ENCODE assay signal across 9 cellular contexts in the genomic region with DNA sequence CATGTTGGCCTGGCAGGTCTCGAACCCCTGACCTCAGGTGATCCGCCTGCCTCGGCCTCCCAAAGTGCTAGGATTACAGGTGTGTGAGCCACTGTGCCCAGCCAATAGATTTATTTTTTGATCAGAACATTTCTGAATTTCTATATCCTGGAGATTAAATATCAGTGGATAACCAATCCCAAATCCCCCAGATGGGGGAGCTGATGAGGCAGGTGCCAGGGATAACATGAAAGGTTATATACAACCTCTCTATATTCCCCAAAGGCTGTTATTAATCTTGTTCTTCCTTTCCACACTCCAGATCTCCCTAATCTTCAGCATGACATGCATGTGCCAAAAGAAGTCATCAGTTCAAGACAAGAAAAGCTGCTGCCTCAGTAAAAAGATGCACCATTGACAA.
DNase-seq lines count a peak whose midpoint lies in the region; ATAC-seq and TF ChIP-seq lines count a peak whose summit lies in the region.
"Had no signal": no experiment of that assay in that cellular context is flagged by ENCODE, and none has a peak within 500 bp of the region (broad histone marks: within the 10 kb centered on the region; RNA-seq: fewer than 3 reads in every experiment).

No MANE protein-coding gene starts in this region.

- H3K4ac ChIP-seq in mesenchymal stem cell (ENCODE audit: low read depth in 1 of 2, low read length in 2 of 2) = no peak overlapping the region

- no peak overlapping the region for H3K14ac ChIP-seq in mesenchymal stem cell (ENCODE audit: low read length in 2 of 2)

- H3K18ac ChIP-seq in mesenchymal stem cell (ENCODE audit: low read depth in 1 of 2, low read length in 2 of 2) = no peak overlapping the region

- H3K9me3 ChIP-seq in fibroblast of lung (ENCODE audit: control insufficient read depth, insufficient read depth, low read depth, low read length) (no peaks in the 10 kb centered on the region), mesenchymal stem cell (ENCODE audit: control insufficient read depth, low read length) (no peaks in the 10 kb centered on the region)

- H3K4me3 Mint-ChIP-seq in activated T-cell treated with anti-CD3 and anti-CD28 coated beads, Interleukin-2, amount 50 U/mL, for 4 hours = no peak overlapping the region

- no peak overlapping the region for H4K91ac ChIP-seq in mesenchymal stem cell (ENCODE audit: low read length)

- peaks cover 18% of the 10 kb centered on the region for H3K79me1 ChIP-seq in mesenchymal stem cell (replicated peaks; ENCODE audit: low read length, poor library complexity, severe bottlenecking)

- no peak overlapping the region for H2AK5ac ChIP-seq in mesenchymal stem cell (ENCODE audit: low read length, severe bottlenecking)

- no peak for ATAC-seq in HG03457 (IDR thresholded peaks at IDR 0.05; ENCODE audit: unreplicated experiment)
- no peak for ATAC-seq in activated T-cell treated with anti-CD3 and anti-CD28 coated beads, Interleukin-2, amount 50 U/mL, for 4 hours

- H3K27me3 ChIP-seq in GM06990 (replicated peaks; ENCODE audit: control insufficient read depth, insufficient read depth, low read length) (no peaks in the 10 kb centered on the region), fibroblast of lung (ENCODE audit: control insufficient read depth, insufficient read depth, low read length) (no peaks in the 10 kb centered on the region), mesenchymal stem cell (ENCODE audit: control insufficient read depth in 1 of 2, insufficient read depth in 1 of 2, low read length in 2 of 2) (no peaks in the 10 kb centered on the region)

- TF ChIP-seq CTCF in GM06990 (IDR thresholded peaks at IDR 0.05; ENCODE audit: insufficient read depth, low read length, poor library complexity, severe bottlenecking) = peak; percentile 56
- TF ChIP-seq CTCF in fibroblast of lung (conservative IDR thresholded peaks at IDR 0.05 in 1 of 2, IDR thresholded peaks at IDR 0.05 in 1 of 2; ENCODE audit: low read depth in 1 of 2, low read length in 2 of 2) = peak; percentile 38 to 66

- H4K8ac ChIP-seq in mesenchymal stem cell (ENCODE audit: low read length) = no peak overlapping the region

- no peak overlapping the region for H3K4me2 ChIP-seq in fibroblast of lung (ENCODE audit: extremely low read depth, insufficient read depth, low read length)
- no peak overlapping the region for H3K4me2 ChIP-seq in mesenchymal stem cell (ENCODE audit: low read length, poor library complexity, severe bottlenecking)

- H3K4me1 Mint-ChIP-seq in activated T-cell treated with anti-CD3 and anti-CD28 coated beads, Interleukin-2, amount 50 U/mL, for 4 hours (ENCODE audit: low read depth) = no peaks in the 10 kb centered on the region

- H3K79me2 ChIP-seq in fibroblast of lung (ENCODE audit: control insufficient read depth, insufficient read depth, low read length) = no peaks in the 10 kb centered on the region

- DNase-seq in A172 (ENCODE audit: low spot score) = peak; percentile 15
- DNase-seq in GM06990 (ENCODE audit: extremely low read depth, insufficient read length) = no peak
- DNase-seq in OCI-M1 (lab: John Stamatoyannopoulos, UW) = peak; percentile 30
- peak in 1 of 2 donors; percentile 42 for DNase-seq in fibroblast of lung (ENCODE audit: low read depth in 2 of 2)
- no peak for DNase-seq in T-helper 2 cell
- no peak for DNase-seq in mesenchymal stem cell
- no peak for DNase-seq in activated T-cell treated with anti-CD3 and anti-CD28 coated beads, Interleukin-2, amount 50 U/mL, for 4 hours
- DNase-seq: T-helper 1 cell had no signal

- no peaks in the 10 kb centered on the region for H3K36me3 ChIP-seq in GM06990 (ENCODE audit: control insufficient read depth, insufficient read depth, low read length)
- no peaks in the 10 kb centered on the region for H3K36me3 ChIP-seq in fibroblast of lung (ENCODE audit: control insufficient read depth, insufficient read depth, low read length)
- H3K36me3 ChIP-seq in mesenchymal stem cell (ENCODE audit: control insufficient read depth in 1 of 2, insufficient read depth in 2 of 2, low read depth in 1 of 2, low read length in 2 of 2) = no peaks in the 10 kb centered on the region

- no peak overlapping the region for H3K27ac ChIP-seq in fibroblast of lung (ENCODE audit: insufficient read depth, low read length)
- no peak overlapping the region for H3K27ac ChIP-seq in mesenchymal stem cell (ENCODE audit: low read length, poor library complexity, severe bottlenecking)

- no peak overlapping the region for H2BK12ac ChIP-seq in mesenchymal stem cell (ENCODE audit: low read length in 2 of 2)

- no peak overlapping the region for H2BK5ac ChIP-seq in mesenchymal stem cell (ENCODE audit: low read depth, low read length, poor library complexity, severe bottlenecking)

- H3K9ac ChIP-seq in fibroblast of lung (ENCODE audit: insufficient read depth, low read length) = no peak overlapping the region
- no peak overlapping the region for H3K9ac ChIP-seq in mesenchymal stem cell (ENCODE audit: low read length)

- no peak overlapping the region for H2BK120ac ChIP-seq in mesenchymal stem cell (ENCODE audit: low read depth, low read length)

- H3K23ac ChIP-seq in mesenchymal stem cell (ENCODE audit: low read length in 2 of 2) = no peak overlapping the region

- WGBS in mesenchymal stem cell = no CpG with 5 or more reads among the region's 3 CpGs

- H2AFZ ChIP-seq in fibroblast of lung (ENCODE audit: low read length) (no peak overlapping the region), mesenchymal stem cell (ENCODE audit: low read depth, low read length) (no peak overlapping the region)

- H2BK15ac ChIP-seq in mesenchymal stem cell (ENCODE audit: low read depth, poor library complexity, severe bottlenecking) = no peak overlapping the region

- H3K4me1 ChIP-seq in fibroblast of lung (ENCODE audit: control insufficient read depth, extremely low read depth, insufficient read depth, low read length) (peaks cover 5% of the 10 kb centered on the region), mesenchymal stem cell (ENCODE audit: control insufficient read depth, insufficient read depth, low read depth, low read length) (peaks cover 3% of the 10 kb centered on the region)

- peaks cover 16% of the 10 kb centered on the region for H3K27me3 Mint-ChIP-seq in activated T-cell treated with anti-CD3 and anti-CD28 coated beads, Interleukin-2, amount 50 U/mL, for 4 hours (ENCODE audit: low read depth)

- no peaks in the 10 kb centered on the region for H4K20me1 ChIP-seq in fibroblast of lung (ENCODE audit: control insufficient read depth, extremely low read depth, insufficient read depth, low read length)

- no peaks in the 10 kb centered on the region for H3K9me3 Mint-ChIP-seq in activated T-cell treated with anti-CD3 and anti-CD28 coated beads, Interleukin-2, amount 50 U/mL, for 4 hours

- H3K4me3 ChIP-seq in GM06990 (replicated peaks; ENCODE audit: low read depth, low read length) (no peak overlapping the region), fibroblast of lung (replicated peaks in 1 of 4; ENCODE audit: control extremely low read depth in 1 of 4, insufficient read depth in 1 of 4, low read depth in 3 of 4, low read length in 4 of 4) (no peak overlapping the region), mesenchymal stem cell (ENCODE audit: insufficient read depth in 1 of 2, low read depth in 1 of 2, low read length in 2 of 2) (no peak overlapping the region)

- no peaks in the 10 kb centered on the region for H3K36me3 Mint-ChIP-seq in activated T-cell treated with anti-CD3 and anti-CD28 coated beads, Interleukin-2, amount 50 U/mL, for 4 hours (ENCODE audit: insufficient read depth)

Comparison
In these comparisons a context has a peak if more than half of its experiments do, and no peak if none do; other contexts are left out.
1. DNase-seq: peak in A172 (single experiment) and OCI-M1 (single experiment); none in GM06990 (single experiment), T-helper 2 cell (0 of 5), mesenchymal stem cell (single experiment) and activated T-cell treated with anti-CD3 and anti-CD28 coated beads, Interleukin-2, amount 50 U/mL, for 4 hours (single experiment).